ENCODE assay signal across 3 cellular contexts in genomic region chr16:56637814-56638750, GRCh38.
TF ChIP-seq lines count a peak whose summit lies in the region.

TSS of gene MT1A (plus strand) at chr16:56638666. CDS start at chr16:56638739, 73 bp downstream.

TF ChIP-seq in A549, 52 proteins besides CTCF, POLR2A, EP300 and RAD21:
- no peak for TF ChIP-seq NPAS2 (CRISPR knock-in tag; IDR thresholded peaks at IDR 0.05; ENCODE audit: borderline replicate concordance)
- no peak for TF ChIP-seq KDM5A (IDR thresholded peaks at IDR 0.05)
- TF ChIP-seq MAX (IDR thresholded peaks at IDR 0.05): peak; percentile 48; the same call in 1 of the 2 replicates
TF ChIP-seq in A549: peak in this region for 1.

TF ChIP-seq in IMR-90, 13 proteins besides CTCF, POLR2A, EP300 and RAD21:
- TF ChIP-seq CHD1 (IDR thresholded peaks at IDR 0.05; ENCODE audit: low read depth, low read length) (no peak), ELK1 (IDR thresholded peaks at IDR 0.05; ENCODE audit: borderline replicate concordance, low read depth, low read length) (no peak), MAFK (IDR thresholded peaks at IDR 0.05; ENCODE audit: low read depth, low read length) (no peak), USF2 (IDR thresholded peaks at IDR 0.05; ENCODE audit: low read depth, low read length) (no peak), RCOR1 (IDR thresholded peaks at IDR 0.05; ENCODE audit: insufficient replicate concordance, low read length) (no peak), RFX5 (IDR thresholded peaks at IDR 0.05; ENCODE audit: low read depth, low read length) (no peak), FOS (IDR thresholded peaks at IDR 0.05; ENCODE audit: low read depth, low read length) (no peak), MAZ (IDR thresholded peaks at IDR 0.05; ENCODE audit: borderline replicate concordance, low read depth, low read length) (no peak), SMC3 (IDR thresholded peaks at IDR 0.05; ENCODE audit: low read depth, low read length) (no peak), MXI1 (IDR thresholded peaks at IDR 0.05; ENCODE audit: borderline replicate concordance, low read depth, low read length) (no peak), CEBPB (IDR thresholded peaks at IDR 0.05; ENCODE audit: low read depth, low read length) (no peak), NFE2L2 (IDR thresholded peaks at IDR 0.05; ENCODE audit: low read depth, low read length) (no peak), BHLHE40 (IDR thresholded peaks at IDR 0.05; ENCODE audit: low read depth, low read length) (no peak)

TF ChIP-seq in H1, 55 proteins besides CTCF, POLR2A, EP300 and RAD21:
- TF ChIP-seq ATF3 (IDR thresholded peaks at IDR 0.05; ENCODE audit: insufficient read depth, low read depth, low read length): no peak
- no peak for TF ChIP-seq EGR1 (IDR thresholded peaks at IDR 0.05; ENCODE audit: borderline replicate concordance, low read depth, low read length)
- TF ChIP-seq NRF1 (IDR thresholded peaks at IDR 0.05; ENCODE audit: low read depth, low read length): peak; percentile 49
- TF ChIP-seq KDM4A (IDR thresholded peaks at IDR 0.05; ENCODE audit: low read depth, low read length, severe bottlenecking): peak; percentile 72
- TF ChIP-seq TAF1 (IDR thresholded peaks at IDR 0.05; ENCODE audit: low read depth, low read length): no peak
- TF ChIP-seq TBP (IDR thresholded peaks at IDR 0.05; ENCODE audit: low read depth, low read length): no peak
- TF ChIP-seq KDM5A (IDR thresholded peaks at IDR 0.05; ENCODE audit: low read length): no peak
- TF ChIP-seq RFX5 (IDR thresholded peaks at IDR 0.05; ENCODE audit: borderline replicate concordance, low read depth, low read length): no peak
- no peak for TF ChIP-seq POLR2AphosphoS5 (IDR thresholded peaks at IDR 0.05; ENCODE audit: low read depth, low read length)
- TF ChIP-seq USF2 (IDR thresholded peaks at IDR 0.05; ENCODE audit: low read length): no peak
- TF ChIP-seq E2F6 (IDR thresholded peaks at IDR 0.05): peak; percentile 55
- no peak for TF ChIP-seq SRF (IDR thresholded peaks at IDR 0.05; ENCODE audit: low read depth, low read length)
- no peak for TF ChIP-seq POU5F1 (IDR thresholded peaks at IDR 0.05; ENCODE audit: low read depth, low read length)
- no peak for TF ChIP-seq MAFK (IDR thresholded peaks at IDR 0.05; ENCODE audit: low read depth, low read length)
- TF ChIP-seq ATF2 (IDR thresholded peaks at IDR 0.05; ENCODE audit: low read length): no peak
- no peak for TF ChIP-seq CBX5 (IDR thresholded peaks at IDR 0.05; ENCODE audit: low read depth, low read length)
- no peak for TF ChIP-seq NANOG (IDR thresholded peaks at IDR 0.05; ENCODE audit: insufficient read depth, low read depth, low read length, poor library complexity, severe bottlenecking)
- no peak for TF ChIP-seq SIX5 (IDR thresholded peaks at IDR 0.05; ENCODE audit: low read depth, low read length)
- TF ChIP-seq MAX (IDR thresholded peaks at IDR 0.05): peak; percentile 64
- TF ChIP-seq SUZ12 (IDR thresholded peaks at IDR 0.05; ENCODE audit: low read length): peak; percentile 99
- no peak for TF ChIP-seq SAP30 (IDR thresholded peaks at IDR 0.05; ENCODE audit: insufficient read depth, insufficient replicate concordance, low read length)
- no peak for TF ChIP-seq YY1 (IDR thresholded peaks at IDR 0.05; ENCODE audit: low read depth, low read length)
- TF ChIP-seq CHD1 (IDR thresholded peaks at IDR 0.05; ENCODE audit: low read depth, low read length): no peak
- TF ChIP-seq CBX8 (IDR thresholded peaks at IDR 0.05; ENCODE audit: borderline replicate concordance, low read depth, low read length): no peak; the same call in 1 of the 2 replicates
- TF ChIP-seq SP2 (IDR thresholded peaks at IDR 0.05; ENCODE audit: low read length): no peak
- no peak for TF ChIP-seq RBBP5 (IDR thresholded peaks at IDR 0.05; ENCODE audit: borderline replicate concordance, low read depth, low read length)
- no peak for TF ChIP-seq GTF2F1 (IDR thresholded peaks at IDR 0.05; ENCODE audit: borderline replicate concordance, low read depth, low read length)
- TF ChIP-seq TAF7 (optimal IDR thresholded peaks at IDR 0.05; ENCODE audit: borderline replicate concordance, low read depth, low read length): no peak
- TF ChIP-seq SIRT6 (IDR thresholded peaks at IDR 0.05; ENCODE audit: low read length): no peak
- no peak for TF ChIP-seq PHF8 (conservative IDR thresholded peaks at IDR 0.05; ENCODE audit: low read depth, low read length)
- no peak for TF ChIP-seq JUN (IDR thresholded peaks at IDR 0.05; ENCODE audit: low read depth, low read length)
- no peak for TF ChIP-seq BACH1 (IDR thresholded peaks at IDR 0.05; ENCODE audit: low read length)
- no peak for TF ChIP-seq FOSL1 (IDR thresholded peaks at IDR 0.05; ENCODE audit: insufficient read depth, low read depth, low read length)
- TF ChIP-seq SP1 (IDR thresholded peaks at IDR 0.05; ENCODE audit: low read depth, low read length): no peak
- TF ChIP-seq HDAC6 (IDR thresholded peaks at IDR 0.05; ENCODE audit: low read depth, low read length): no peak
- no peak for TF ChIP-seq CREB1 (IDR thresholded peaks at IDR 0.05)
- no peak for TF ChIP-seq CHD2 (IDR thresholded peaks at IDR 0.05; ENCODE audit: low read length)
- no peak for TF ChIP-seq ASH2L (IDR thresholded peaks at IDR 0.05; ENCODE audit: low read length)
- TF ChIP-seq CTBP2 (IDR thresholded peaks at IDR 0.05; ENCODE audit: borderline replicate concordance, insufficient read depth, insufficient read length, low read length): peak; percentile 75
- TF ChIP-seq RNF2 (IDR thresholded peaks at IDR 0.05; ENCODE audit: borderline replicate concordance, low read depth, low read length, missing control alignments, poor library complexity, severe bottlenecking): peak; percentile 97
- TF ChIP-seq CEBPB (IDR thresholded peaks at IDR 0.05; ENCODE audit: low read depth, low read length): no peak
- no peak for TF ChIP-seq SIN3A (conservative IDR thresholded peaks at IDR 0.05 in 1 of 2, IDR thresholded peaks at IDR 0.05 in 1 of 2; ENCODE audit: low read depth in 1 of 2, low read length in 2 of 2)
- no peak for TF ChIP-seq HDAC2 (IDR thresholded peaks at IDR 0.05; ENCODE audit: borderline replicate concordance in 1 of 2, low read depth in 2 of 2, low read length in 2 of 2)
- no peak for TF ChIP-seq ZNF274 (IDR thresholded peaks at IDR 0.05; ENCODE audit: borderline replicate concordance, extremely low read depth, low read length)
- TF ChIP-seq KDM1A (IDR thresholded peaks at IDR 0.05; ENCODE audit: borderline replicate concordance, low read length): no peak
- no peak for TF ChIP-seq TEAD4 (IDR thresholded peaks at IDR 0.05; ENCODE audit: low read depth, low read length)
- TF ChIP-seq JUND (IDR thresholded peaks at IDR 0.05; ENCODE audit: low read length): no peak
- TF ChIP-seq EZH2 (IDR thresholded peaks at IDR 0.05; ENCODE audit: low read depth, low read length, severe bottlenecking): peak; percentile 100
- TF ChIP-seq TCF12 (IDR thresholded peaks at IDR 0.05; ENCODE audit: low read depth, low read length): no peak
TF ChIP-seq in H1: peak in this region for 8.
